28 cellular contexts compared by ENCODE assay signal in genomic region chr3:55554621-55555020, GRCh38.
DNase-seq lines count a peak whose midpoint lies in the region; ATAC-seq and TF ChIP-seq lines count a peak whose summit lies in the region.
"Had no signal": no experiment of that assay in that cellular context is flagged by ENCODE, and none has a peak within 500 bp of the region (broad histone marks: within the 10 kb centered on the region; RNA-seq: fewer than 3 reads in every experiment).

No MANE protein-coding gene starts in this region.

- H3K4me1 Mint-ChIP-seq in endodermal cell (peaks cover 30% of the 10 kb centered on the region), nephron progenitor cell (peaks cover 58% of the 10 kb centered on the region)
- no peaks in the 10 kb centered on the region for H3K4me1 Mint-ChIP-seq in activated naive CD4-positive, alpha-beta T cell treated with anti-CD3 and anti-CD28 coated beads for 36 hours (ENCODE audit: low read depth)
- H3K4me1 Mint-ChIP-seq: activated CD4-positive, alpha-beta T cell treated with anti-CD3 and anti-CD28 coated beads, Interleukin-2, amount 10 ng/mL, durations not matched to agents 24 days and 14 days; activated naive CD8-positive, alpha-beta T cell treated with anti-CD3 and anti-CD28 coated beads for 36 hours had no signal

- H3K36me3 ChIP-seq in DND-41 (ENCODE audit: insufficient read depth, low read length) (no peaks in the 10 kb centered on the region), HUES64 (ENCODE audit: insufficient read depth, low read length) (no peaks in the 10 kb centered on the region), endodermal cell (ENCODE audit: control insufficient read depth, insufficient read depth, low read length) (no peaks in the 10 kb centered on the region)
- H3K36me3 ChIP-seq: prostate gland, right lobe of liver, SJSA1, thyroid gland, WERI-Rb-1 had no signal

- 8% methylated on average over 3 of the region's 3 CpGs for WGBS in HUES64
- WGBS in endodermal cell (ENCODE audit: insufficient coverage in 1 of 2, insufficient read length in 1 of 2), 2 experiments = 27% methylated on average over 3 of the region's 3 CpGs; no CpG with 5 or more reads in 1 of the 2 experiments

- H3K9me3 ChIP-seq in DND-41 (ENCODE audit: insufficient read depth, low read length, severe bottlenecking) (no peaks in the 10 kb centered on the region), HUES64 (ENCODE audit: insufficient read depth, low read depth, low read length) (no peaks in the 10 kb centered on the region), endodermal cell (ENCODE audit: control insufficient read depth, low read length) (no peaks in the 10 kb centered on the region)
- H3K9me3 ChIP-seq: prostate gland, right lobe of liver, SJSA1, thyroid gland had no signal

- H3K4me1 ChIP-seq in DND-41 (ENCODE audit: insufficient read depth, low read length) (0 out of 2 replicates have a peak, but pooled peaks cover 3% of the 10 kb centered on the region), HUES64 (ENCODE audit: insufficient read depth, low read length) (peaks cover 36% of the 10 kb centered on the region), endodermal cell (ENCODE audit: control insufficient read depth, insufficient read depth, low read length) (peaks cover 5% of the 10 kb centered on the region)
- H3K4me1 ChIP-seq: prostate gland, right lobe of liver, thyroid gland had no signal

- H3K79me2 ChIP-seq in DND-41 (ENCODE audit: insufficient read depth, low read length) = no peaks in the 10 kb centered on the region

- H3K4me3 ChIP-seq in DND-41 (ENCODE audit: low read depth in 1 of 2, low read length in 2 of 2) (no peak overlapping the region), HUES64 (ENCODE audit: low read length) (no peak overlapping the region), endodermal cell (ENCODE audit: low read length) (no peak overlapping the region)
- H3K4me3 ChIP-seq: prostate gland, right lobe of liver, SJSA1, thyroid gland had no signal

- H3K27me3 ChIP-seq in DND-41 (ENCODE audit: insufficient read depth, low read length, poor library complexity) (peaks cover 5% of the 10 kb centered on the region), HUES64 (ENCODE audit: insufficient read depth, low read length) (no peaks in the 10 kb centered on the region), endodermal cell (ENCODE audit: control insufficient read depth, insufficient read depth, low read length, poor library complexity, severe bottlenecking) (no peaks in the 10 kb centered on the region)
- H3K27me3 ChIP-seq: right lobe of liver, SJSA1, thyroid gland had no signal

- TF ChIP-seq CTCF in DND-41 (IDR thresholded peaks at IDR 0.05; ENCODE audit: borderline replicate concordance, extremely low read depth, low read length, poor library complexity, severe bottlenecking) = no peak
- no peak for TF ChIP-seq CTCF in endodermal cell (conservative IDR thresholded peaks at IDR 0.05)
- TF ChIP-seq CTCF in nephron progenitor cell (IDR thresholded peaks at IDR 0.05) = no peak

- H3K4me2 ChIP-seq in DND-41 (ENCODE audit: insufficient read depth, low read length) = no peak overlapping the region

- peak overlapping the region; percentile 64 for H3K27ac Mint-ChIP-seq in endodermal cell
- peak overlapping the region; percentile 91 for H3K27ac Mint-ChIP-seq in nephron progenitor cell
- H3K27ac Mint-ChIP-seq in activated naive CD4-positive, alpha-beta T cell treated with anti-CD3 and anti-CD28 coated beads for 36 hours = no peak overlapping the region
- H3K27ac Mint-ChIP-seq: activated CD4-positive, alpha-beta T cell treated with anti-CD3 and anti-CD28 coated beads, Interleukin-2, amount 10 ng/mL, durations not matched to agents 24 days and 14 days; activated naive CD8-positive, alpha-beta T cell treated with anti-CD3 and anti-CD28 coated beads for 36 hours had no signal

- H3K9ac ChIP-seq in DND-41 (ENCODE audit: low read depth, low read length) = no peak overlapping the region
- H3K9ac ChIP-seq in HUES64 (ENCODE audit: low read depth, low read length) = no peak overlapping the region
- H3K9ac ChIP-seq in endodermal cell (ENCODE audit: extremely low read depth, low read length, poor library complexity, severe bottlenecking) = no peak overlapping the region

- H3K27ac ChIP-seq in DND-41 (ENCODE audit: low read length) (no peak overlapping the region), HUES64 (ENCODE audit: low read depth, low read length) (peak overlapping the region; percentile 80; the same call in 1 of the 2 replicates), endodermal cell (ENCODE audit: low read depth, low read length) (no peak overlapping the region)
- H3K27ac ChIP-seq: prostate gland, right lobe of liver, SJSA1, thyroid gland, WERI-Rb-1 had no signal

- H3K4me3 Mint-ChIP-seq in endodermal cell (no peak overlapping the region), nephron progenitor cell (no peak overlapping the region)
- H3K4me3 Mint-ChIP-seq in activated naive CD4-positive, alpha-beta T cell treated with anti-CD3 and anti-CD28 coated beads for 36 hours = no peak overlapping the region
- H3K4me3 Mint-ChIP-seq: activated CD4-positive, alpha-beta T cell treated with anti-CD3 and anti-CD28 coated beads, Interleukin-2, amount 10 ng/mL, durations not matched to agents 24 days and 14 days; activated naive CD8-positive, alpha-beta T cell treated with anti-CD3 and anti-CD28 coated beads for 36 hours had no signal

- H3K9me3 Mint-ChIP-seq in endodermal cell = no peaks in the 10 kb centered on the region
- H3K9me3 Mint-ChIP-seq in nephron progenitor cell = peaks cover 13% of the 10 kb centered on the region
- H3K9me3 Mint-ChIP-seq in activated naive CD4-positive, alpha-beta T cell treated with anti-CD3 and anti-CD28 coated beads for 36 hours = no peaks in the 10 kb centered on the region
- H3K9me3 Mint-ChIP-seq: activated CD4-positive, alpha-beta T cell treated with anti-CD3 and anti-CD28 coated beads, Interleukin-2, amount 10 ng/mL, durations not matched to agents 24 days and 14 days had no signal

- no peaks in the 10 kb centered on the region for H4K20me1 ChIP-seq in DND-41 (ENCODE audit: insufficient read depth, low read length)

- peaks cover 1% of the 10 kb centered on the region for H3K27me3 Mint-ChIP-seq in endodermal cell (ENCODE audit: insufficient read depth)
- H3K27me3 Mint-ChIP-seq in nephron progenitor cell (ENCODE audit: low read depth, poor library complexity) = peaks cover 3% of the 10 kb centered on the region
- H3K27me3 Mint-ChIP-seq in activated naive CD4-positive, alpha-beta T cell treated with anti-CD3 and anti-CD28 coated beads for 36 hours (ENCODE audit: low read depth) = peaks cover 2% of the 10 kb centered on the region
- H3K27me3 Mint-ChIP-seq: activated CD4-positive, alpha-beta T cell treated with anti-CD3 and anti-CD28 coated beads, Interleukin-2, amount 10 ng/mL, durations not matched to agents 24 days and 14 days; activated naive CD8-positive, alpha-beta T cell treated with anti-CD3 and anti-CD28 coated beads for 36 hours had no signal

- H2AFZ ChIP-seq in DND-41 (ENCODE audit: low read depth, low read length) = no peak overlapping the region

- peaks cover 2% of the 10 kb centered on the region for H3K36me3 Mint-ChIP-seq in endodermal cell (ENCODE audit: low read depth)
- peaks cover 14% of the 10 kb centered on the region for H3K36me3 Mint-ChIP-seq in nephron progenitor cell (ENCODE audit: low read depth)
- H3K36me3 Mint-ChIP-seq in activated naive CD4-positive, alpha-beta T cell treated with anti-CD3 and anti-CD28 coated beads for 36 hours (ENCODE audit: low read depth) = no peaks in the 10 kb centered on the region
- H3K36me3 Mint-ChIP-seq: activated naive CD8-positive, alpha-beta T cell treated with anti-CD3 and anti-CD28 coated beads for 36 hours had no signal

- ATAC-seq in DND-41 (ENCODE audit: insufficient read depth, low read depth) = peak; percentile 96
- no peak for ATAC-seq in HG03521 (IDR thresholded peaks at IDR 0.05; ENCODE audit: unreplicated experiment)
- ATAC-seq: right lobe of liver had no signal

- intact Hi-C loops in activated naive CD4-positive, alpha-beta T cell treated with anti-CD3 and anti-CD28 coated beads for 36 hours (cut with micrococcal nuclease) = no loop called here

- CTCF ChIA-PET in activated naive CD4-positive, alpha-beta T cell treated with anti-CD3 and anti-CD28 coated beads for 36 hours (lab: Charles Lee) = no interaction called here

- DNase-seq in DND-41 (peak; percentile 61), endodermal cell (peak; percentile 84), nephron progenitor cell (no peak), DMS153 treated with DMSO at 0.1 percent for 48 hours (lab: John Stamatoyannopoulos, UW; ENCODE audit: unreplicated experiment) (no peak)
- no peak for DNase-seq in activated naive CD4-positive, alpha-beta T cell treated with anti-CD3 and anti-CD28 coated beads for 36 hours
- DNase-seq: activated CD4-positive, alpha-beta T cell treated with anti-CD3 and anti-CD28 coated beads, Interleukin-2, amount 10 ng/mL, durations not matched to agents 24 days and 14 days; activated CD8-positive, alpha-beta memory T cell treated with anti-CD3 and anti-CD28 coated beads for 24 hours; activated effector memory CD4-positive, alpha-beta T cell treated with Interleukin-2 at 50 U/mL for 16 hours; activated naive CD8-positive, alpha-beta T cell treated with anti-CD3 and anti-CD28 coated beads for 36 hours; anterior cingulate cortex; C1 segment of cervical spinal cord; DMS53; hypothalamus; kidney; NCI-H1417; NCI-H2029; NCI-H524 treated with DMSO at 0.1 percent for 48 hours; nucleus accumbens; right lobe of liver; RPMI8226; stimulated activated CD4-positive, alpha-beta T cell treated with anti-CD3 and anti-CD28 coated beads, Interleukin-4, amount 100 ng/mL, for 1 hour; T1000; thyroid gland; WERI-Rb-1 had no signal

Comparison
In these comparisons a context has a peak if more than half of its experiments do, and no peak if none do; other contexts are left out.
1. DNase-seq: peak in DND-41 (single experiment) and endodermal cell (single experiment); none in nephron progenitor cell (single experiment), DMS153 treated with DMSO at 0.1 percent for 48 hours (single experiment) and activated naive CD4-positive, alpha-beta T cell treated with anti-CD3 and anti-CD28 coated beads for 36 hours (single experiment).